Comparison of ENCODE assay signal across 25 cellular contexts in genomic region chr16:55401036-55401435, GRCh38.
"Had no signal": no experiment of that assay in that cellular context is flagged by ENCODE, and none has a peak within 500 bp of the region (broad histone marks: within the 10 kb centered on the region; RNA-seq: fewer than 3 reads in every experiment).

No MANE protein-coding gene starts in this region.

- H3K4me1 ChIP-seq: colonic mucosa, gastrocnemius medialis, psoas muscle, sigmoid colon, spleen, tibial nerve, upper lobe of right lung, uterus had no signal

- H3K9me3 ChIP-seq: colonic mucosa, gastrocnemius medialis, mucosa of descending colon, ovary, psoas muscle, spleen, thoracic aorta, upper lobe of right lung, uterus had no signal

- H3K9ac ChIP-seq: neural progenitor cell had no signal

- H3K27ac ChIP-seq: colonic mucosa, epithelial cell of prostate, gastrocnemius medialis, neural progenitor cell, ovary, psoas muscle, sigmoid colon, spleen, thoracic aorta, tibial nerve, upper lobe of right lung, uterus had no signal

- H3K4me2 ChIP-seq: neural progenitor cell had no signal

- H3K27me3 ChIP-seq: colonic mucosa, gastrocnemius medialis, neural progenitor cell, ovary, sigmoid colon, tibial nerve, uterus had no signal

- H3K4me3 ChIP-seq: colonic mucosa, gastrocnemius medialis, mucosa of descending colon, neural progenitor cell, ovary, psoas muscle, sigmoid colon, skin epidermis, spleen, thoracic aorta, tibial nerve, upper lobe of right lung, uterus had no signal

- H3K36me3 ChIP-seq: colonic mucosa, gastrocnemius medialis, neural progenitor cell, ovary, sigmoid colon, spleen, thoracic aorta, tibial nerve, upper lobe of right lung, uterus had no signal

- H2AFZ ChIP-seq: neural progenitor cell had no signal

- DNase-seq: colonic mucosa; effector CD8-positive, alpha-beta T cell; endodermal cell; foreskin fibroblast; gastrocnemius medialis; head of caudate nucleus; kidney; mesenchymal stem cell; mucosa of descending colon; naive thymus-derived CD4-positive, alpha-beta T cell; nucleus accumbens; ovary; posterior cingulate gyrus; psoas muscle; right cardiac atrium; sigmoid colon; spleen; stimulated activated naive B cell treated with anti-CD40 and anti-IgM and Interleukin-4, amounts not matched to agents 10 μg/mL and 1 μg/mL and 100 μg/mL, for 72 hours; upper lobe of right lung; uterus had no signal
